Comparison of ENCODE assay signal across 1 cellular context in genomic region chr16:29146808-29147643, GRCh38.
A peak's percentile ranks its signal among the peaks of the same experiment; 100 is the strongest.
TF ChIP-seq lines count a peak whose summit lies in the region.

No MANE protein-coding gene starts in this region.

TF ChIP-seq in HepG2, 621 proteins besides CTCF, POLR2A, EP300 and RAD21:
- TF ChIP-seq ZNF687 (CRISPR knock-in tag; IDR thresholded peaks at IDR 0.05), result peak; percentile 8; the same call in 1 of the 2 replicates
